In the genomic region with DNA sequence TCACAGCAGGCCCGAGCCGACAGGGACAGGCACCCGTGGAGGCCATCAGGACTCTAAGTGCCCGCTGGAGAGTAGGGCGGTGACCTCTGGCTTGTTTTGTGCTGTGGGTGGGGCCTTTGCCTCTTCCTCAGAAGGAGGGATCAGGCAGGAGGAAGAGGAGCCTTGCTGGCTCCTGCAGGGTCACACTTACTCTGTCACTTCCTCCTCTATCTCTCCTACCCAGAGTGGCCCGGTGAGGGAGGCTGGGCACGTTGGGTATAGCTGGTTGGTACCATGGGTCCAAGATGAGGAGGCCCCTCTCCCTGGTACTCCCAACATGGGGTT, we compare ENCODE assay signal across 13 cellular contexts.
"Had no signal": no experiment of that assay in that cellular context is flagged by ENCODE, and none has a peak within 500 bp of the region (broad histone marks: within the 10 kb centered on the region; RNA-seq: fewer than 3 reads in every experiment).

No MANE protein-coding gene starts in this region.

- H3K36me3 ChIP-seq: tibial artery had no signal

- DNase-seq: activated CD4-positive, alpha-beta T cell treated with anti-CD3 and anti-CD28 coated beads, Interleukin-2, amount 50 U/mL, for 4 hours; activated CD4-positive, CD25-positive, alpha-beta regulatory T cell treated with anti-CD3 and anti-CD28 coated beads, Interleukin-2, amount 50 U/mL, for 72 hours; activated effector memory CD4-positive, alpha-beta T cell treated with Interleukin-2 at 50 U/mL for 16 hours; activated T-cell treated with anti-CD3 and anti-CD28 coated beads, Interleukin-2, amount 50 U/mL, for 1 hour; cortex of kidney; effector memory CD8-positive, alpha-beta T cell; kidney glomerular epithelial cell; natural killer cell; psoas muscle; stimulated activated CD4-positive, alpha-beta T cell treated with anti-CD3 and anti-CD28 coated beads, Interleukin-15, amount 100 ng/mL, for 24 hours; stimulated activated CD4-positive, alpha-beta T cell treated with anti-CD3 and anti-CD28 coated beads, Interleukin-4, amount 100 ng/mL, for 24 hours; tibial artery had no signal

- H3K4me3 ChIP-seq: psoas muscle, SK-N-MC, tibial artery had no signal

- H3K27ac ChIP-seq: psoas muscle, SK-N-MC, tibial artery had no signal

- ATAC-seq: effector memory CD8-positive, alpha-beta T cell; natural killer cell; psoas muscle had no signal

- H3K4me1 ChIP-seq: psoas muscle, tibial artery had no signal

- H3K9me3 ChIP-seq: psoas muscle, tibial artery had no signal
